In genomic region chr3:194720048-194720447, GRCh38 we compare ENCODE assay signal across 14 cellular contexts.
"Had no signal": no experiment of that assay in that cellular context is flagged by ENCODE, and none has a peak within 500 bp of the region (broad histone marks: within the 10 kb centered on the region; RNA-seq: fewer than 3 reads in every experiment).

No MANE protein-coding gene starts in this region.

- H3K27me3 ChIP-seq: esophagus squamous epithelium, heart right ventricle, spleen had no signal

- H3K9me3 Mint-ChIP-seq: activated CD4-positive, alpha-beta memory T cell treated with anti-CD3 and anti-CD28 coated beads, Interleukin-2, amount 10 ng/mL, durations not matched to agents 7 days and 5 days; activated naive CD4-positive, alpha-beta T cell treated with anti-CD3 and anti-CD28 coated beads, Interleukin-2, amount 50 U/mL, for 24 hours; activated T-cell treated with anti-CD3 and anti-CD28 coated beads, Interleukin-2, amount 50 U/mL, for 4 hours; dendritic cell treated with granulocyte-macrophage colony-stimulating factor and Interleukin-4, amounts not matched to agents 40 ng/mL and 50 ng/mL, for 4 days; stimulated activated memory B cell treated with anti-CD40 and anti-IgM and Interleukin-4, amounts not matched to agents 10 μg/mL and 1 μg/mL and 100 μg/mL, for 72 hours had no signal

- H3K36me3 Mint-ChIP-seq: activated naive CD4-positive, alpha-beta T cell treated with anti-CD3 and anti-CD28 coated beads, Interleukin-2, amount 50 U/mL, for 24 hours; stimulated activated memory B cell treated with anti-CD40 and anti-IgM and Interleukin-4, amounts not matched to agents 10 μg/mL and 1 μg/mL and 100 μg/mL, for 72 hours had no signal

- H3K9me3 ChIP-seq: esophagus squamous epithelium, heart right ventricle, left ventricle myocardium inferior, spleen, thoracic aorta had no signal

- H3K4me1 ChIP-seq: heart right ventricle, left ventricle myocardium inferior, spleen had no signal

- DNase-seq: activated CD4-positive, alpha-beta memory T cell treated with anti-CD3 and anti-CD28 coated beads, Interleukin-2, amount 10 ng/mL, durations not matched to agents 7 days and 5 days; activated CD4-positive, alpha-beta T cell treated with anti-CD3 and anti-CD28 coated beads for 36 hours; activated T-cell treated with anti-CD3 and anti-CD28 coated beads, Interleukin-2, amount 50 U/mL, for 4 hours; effector memory CD4-positive, alpha-beta T cell; esophagus squamous epithelium; heart right ventricle; left ventricle myocardium inferior; retina; spleen; stimulated activated CD4-positive, alpha-beta T cell treated with anti-CD3 and anti-CD28 coated beads, Interleukin-4, amount 100 ng/mL, for 4 hours had no signal

- H3K4me1 Mint-ChIP-seq: activated CD4-positive, alpha-beta T cell treated with anti-CD3 and anti-CD28 coated beads for 36 hours; activated naive CD4-positive, alpha-beta T cell treated with anti-CD3 and anti-CD28 coated beads, Interleukin-2, amount 50 U/mL, for 24 hours had no signal

- H3K4me3 Mint-ChIP-seq: activated CD4-positive, alpha-beta memory T cell treated with anti-CD3 and anti-CD28 coated beads, Interleukin-2, amount 10 ng/mL, durations not matched to agents 7 days and 5 days; activated CD4-positive, alpha-beta T cell treated with anti-CD3 and anti-CD28 coated beads for 36 hours; activated naive CD4-positive, alpha-beta T cell treated with anti-CD3 and anti-CD28 coated beads, Interleukin-2, amount 50 U/mL, for 24 hours; activated T-cell treated with anti-CD3 and anti-CD28 coated beads, Interleukin-2, amount 50 U/mL, for 4 hours; dendritic cell treated with granulocyte-macrophage colony-stimulating factor and Interleukin-4, amounts not matched to agents 40 ng/mL and 50 ng/mL, for 4 days; stimulated activated memory B cell treated with anti-CD40 and anti-IgM and Interleukin-4, amounts not matched to agents 10 μg/mL and 1 μg/mL and 100 μg/mL, for 72 hours had no signal

- H3K27ac ChIP-seq: esophagus squamous epithelium, heart right ventricle, left ventricle myocardium inferior, spleen, thoracic aorta had no signal

- H3K27me3 Mint-ChIP-seq: activated CD4-positive, alpha-beta T cell treated with anti-CD3 and anti-CD28 coated beads for 36 hours; activated naive CD4-positive, alpha-beta T cell treated with anti-CD3 and anti-CD28 coated beads, Interleukin-2, amount 50 U/mL, for 24 hours; stimulated activated memory B cell treated with anti-CD40 and anti-IgM and Interleukin-4, amounts not matched to agents 10 μg/mL and 1 μg/mL and 100 μg/mL, for 72 hours had no signal

- H3K4me3 ChIP-seq: esophagus squamous epithelium, heart right ventricle, left ventricle myocardium inferior, spleen, thoracic aorta had no signal

- H3K27ac Mint-ChIP-seq: activated CD4-positive, alpha-beta memory T cell treated with anti-CD3 and anti-CD28 coated beads, Interleukin-2, amount 10 ng/mL, durations not matched to agents 7 days and 5 days; activated CD4-positive, alpha-beta T cell treated with anti-CD3 and anti-CD28 coated beads for 36 hours; activated naive CD4-positive, alpha-beta T cell treated with anti-CD3 and anti-CD28 coated beads, Interleukin-2, amount 50 U/mL, for 24 hours; dendritic cell treated with granulocyte-macrophage colony-stimulating factor and Interleukin-4, amounts not matched to agents 40 ng/mL and 50 ng/mL, for 4 days; stimulated activated memory B cell treated with anti-CD40 and anti-IgM and Interleukin-4, amounts not matched to agents 10 μg/mL and 1 μg/mL and 100 μg/mL, for 72 hours had no signal

- H3K36me3 ChIP-seq: esophagus squamous epithelium, heart right ventricle, left ventricle myocardium inferior, spleen, thoracic aorta had no signal

- ATAC-seq: activated CD4-positive, alpha-beta T cell treated with anti-CD3 and anti-CD28 coated beads for 36 hours; activated T-cell treated with anti-CD3 and anti-CD28 coated beads, Interleukin-2, amount 50 U/mL, for 4 hours; heart right ventricle; stimulated activated memory B cell treated with anti-CD40 and anti-IgM and Interleukin-4, amounts not matched to agents 10 μg/mL and 1 μg/mL and 100 μg/mL, for 72 hours had no signal
